Comparison of ENCODE assay signal across 14 cellular contexts in genomic region chr20:9319687-9320384, GRCh38.
A peak's percentile ranks its signal among the peaks of the same experiment; 100 is the strongest.
DNase-seq lines count a peak whose midpoint lies in the region; ATAC-seq and TF ChIP-seq lines count a peak whose summit lies in the region.
"Had no signal": no experiment of that assay in that cellular context is flagged by ENCODE, and none has a peak within 500 bp of the region (broad histone marks: within the 10 kb centered on the region; RNA-seq: fewer than 3 reads in every experiment).

No MANE protein-coding gene starts in this region.

- TF ChIP-seq EP300 in gastroesophageal sphincter (IDR thresholded peaks at IDR 0.05) (no peak), stomach (IDR thresholded peaks at IDR 0.05) (no peak), ovary (IDR thresholded peaks at IDR 0.05) (no peak)

- intact Hi-C loops in stomach (cut with DNase I; ENCODE audit: low total_unique reads) (no loop called here), ovary (cut with DNase I) (no loop called here)

- no peaks in the 10 kb centered on the region for H3K27me3 Mint-ChIP-seq in activated T-cell treated with anti-CD3 and anti-CD28 coated beads, Interleukin-2, amount 50 U/mL, for 72 hours (ENCODE audit: low read depth)
- no peaks in the 10 kb centered on the region for H3K27me3 Mint-ChIP-seq in activated T-cell treated with anti-CD3 and anti-CD28 coated beads, Interleukin-2, amount 50 U/mL, for 4 hours (ENCODE audit: low read depth)

- peaks cover 0 to 3% of the 10 kb centered on the region in 2 donors for H3K9me3 Mint-ChIP-seq in activated T-cell treated with anti-CD3 and anti-CD28 coated beads, Interleukin-2, amount 50 U/mL, for 72 hours
- H3K9me3 Mint-ChIP-seq in activated T-cell treated with anti-CD3 and anti-CD28 coated beads, Interleukin-2, amount 50 U/mL, for 4 hours: no peaks in the 10 kb centered on the region

- H3K4me3 ChIP-seq in gastroesophageal sphincter (peak overlapping the region in 1 of 2 donors; percentile 5), stomach (no peak overlapping the region), ovary (no peak overlapping the region)

- H3K36me3 Mint-ChIP-seq in activated T-cell treated with anti-CD3 and anti-CD28 coated beads, Interleukin-2, amount 50 U/mL, for 72 hours (ENCODE audit: insufficient read depth in 2 of 2): peaks cover 0 to 2% of the 10 kb centered on the region in 2 donors
- H3K36me3 Mint-ChIP-seq in activated T-cell treated with anti-CD3 and anti-CD28 coated beads, Interleukin-2, amount 50 U/mL, for 4 hours (ENCODE audit: insufficient read depth): no peaks in the 10 kb centered on the region

- DNase-seq in activated T-cell treated with anti-CD3 and anti-CD28 coated beads, Interleukin-2, amount 50 U/mL, for 72 hours: no peak
- no peak for DNase-seq in activated T-cell treated with anti-CD3 and anti-CD28 coated beads, Interleukin-2, amount 50 U/mL, for 4 hours
- peak; percentile 57 for DNase-seq in NCI-H524 treated with DMSO at 0.1 percent for 48 hours (lab: John Stamatoyannopoulos, UW)
- no peak for DNase-seq in stomach
- no peak for DNase-seq in NOMO-1 treated with DMSO at 0.1 percent for 48 hours (lab: John Stamatoyannopoulos, UW; ENCODE audit: unreplicated experiment)
- DNase-seq in ovary: no peak
- no peak for DNase-seq in NCI-H2107 treated with DMSO at 0.1 percent for 48 hours (lab: John Stamatoyannopoulos, UW; ENCODE audit: unreplicated experiment)
- DNase-seq: activated T-cell treated with anti-CD3 and anti-CD28 coated beads for 4 hours; effector memory CD4-positive, alpha-beta T cell; left cardiac atrium; occipital lobe; stimulated activated CD4-positive, alpha-beta T cell treated with anti-CD3 and anti-CD28 coated beads, Interleukin-15, amount 100 ng/mL, for 24 hours had no signal

- no peaks in the 10 kb centered on the region for H3K27me3 ChIP-seq in gastroesophageal sphincter
- no peaks in the 10 kb centered on the region for H3K27me3 ChIP-seq in stomach
- no peaks in the 10 kb centered on the region for H3K27me3 ChIP-seq in ovary

- TF ChIP-seq POLR2A in gastroesophageal sphincter (IDR thresholded peaks at IDR 0.05): no peak
- TF ChIP-seq POLR2A in stomach (IDR thresholded peaks at IDR 0.05): no peak
- no peak for TF ChIP-seq POLR2A in ovary (IDR thresholded peaks at IDR 0.05)

- 42 to 54% methylated on average over 6 to 7 of the region's 7 CpGs for WGBS in gastroesophageal sphincter (ENCODE audit: low coverage in 1 of 2), 2 donors
- 54 to 66% (median 60%) methylated on average over 7 of the region's 7 CpGs for WGBS in stomach, 5 donors
- 66 to 72% (median 69%) methylated on average over 7 of the region's 7 CpGs for WGBS in ovary, 3 donors

- no peak overlapping the region for H3K27ac Mint-ChIP-seq in activated T-cell treated with anti-CD3 and anti-CD28 coated beads, Interleukin-2, amount 50 U/mL, for 72 hours

- peaks cover 4 to 22% (median 4%) of the 10 kb centered on the region in 3 donors for H3K4me1 ChIP-seq in gastroesophageal sphincter
- peaks cover 0 to 24% (median 16%) of the 10 kb centered on the region in 4 donors for H3K4me1 ChIP-seq in stomach
- H3K4me1 ChIP-seq in ovary (ENCODE audit: insufficient read depth): no peaks in the 10 kb centered on the region

- H3K27ac ChIP-seq in gastroesophageal sphincter (peak overlapping the region in 2 of 4 donors; percentile 4 to 41), stomach (peak overlapping the region in 3 of 5 donors; percentile 1 to 43 (median 18)), ovary (no peak overlapping the region)
- H3K27ac ChIP-seq: VCaP had no signal

- H3K36me3 ChIP-seq in gastroesophageal sphincter (no peaks in the 10 kb centered on the region), stomach (no peaks in the 10 kb centered on the region), ovary (no peaks in the 10 kb centered on the region)

- H3K9me3 ChIP-seq in gastroesophageal sphincter: no peaks in the 10 kb centered on the region
- no peaks in the 10 kb centered on the region for H3K9me3 ChIP-seq in stomach
- H3K9me3 ChIP-seq in ovary: no peaks in the 10 kb centered on the region

- ATAC-seq in activated T-cell treated with anti-CD3 and anti-CD28 coated beads, Interleukin-2, amount 50 U/mL, for 72 hours (replicated peaks in 1 of 2): no peak
- ATAC-seq in activated T-cell treated with anti-CD3 and anti-CD28 coated beads, Interleukin-2, amount 50 U/mL, for 4 hours: no peak
- ATAC-seq in gastroesophageal sphincter: peak; percentile 35

- no peak for TF ChIP-seq CTCF in gastroesophageal sphincter (IDR thresholded peaks at IDR 0.05)
- TF ChIP-seq CTCF in stomach (IDR thresholded peaks at IDR 0.05): no peak
- TF ChIP-seq CTCF in ovary (IDR thresholded peaks at IDR 0.05): no peak

- no peaks in the 10 kb centered on the region for H3K4me1 Mint-ChIP-seq in activated T-cell treated with anti-CD3 and anti-CD28 coated beads, Interleukin-2, amount 50 U/mL, for 72 hours (ENCODE audit: low read depth)
- H3K4me1 Mint-ChIP-seq in activated T-cell treated with anti-CD3 and anti-CD28 coated beads, Interleukin-2, amount 50 U/mL, for 4 hours (ENCODE audit: low read depth): peaks cover 3% of the 10 kb centered on the region

- peak overlapping the region; percentile 3 to 29 for H3K4me3 Mint-ChIP-seq in activated T-cell treated with anti-CD3 and anti-CD28 coated beads, Interleukin-2, amount 50 U/mL, for 72 hours
- no peak overlapping the region for H3K4me3 Mint-ChIP-seq in activated T-cell treated with anti-CD3 and anti-CD28 coated beads, Interleukin-2, amount 50 U/mL, for 4 hours

Comparison
In these comparisons a context has a peak if more than half of its experiments do, and no peak if none do; other contexts are left out.
1. H3K27ac ChIP-seq: peak in stomach (3 of 5); none in ovary (0 of 2).